ENCODE assay signal across 1 cellular context in genomic region chr10:21194510-21194993, GRCh38.
A peak's percentile ranks its signal among the peaks of the same experiment; 100 is the strongest.
TF ChIP-seq lines count a peak whose summit lies in the region.

No MANE protein-coding gene starts in this region.

TF ChIP-seq in K562, 482 proteins besides CTCF, POLR2A, EP300 and RAD21 (continued from another document and continues in another):
- TF ChIP-seq FOXO4 (CRISPR knock-in tag; IDR thresholded peaks at IDR 0.05), result no peak
- TF ChIP-seq ZNF431 (CRISPR knock-in tag; IDR thresholded peaks at IDR 0.05), result no peak
- no peak for TF ChIP-seq ZBTB33 (CRISPR knock-in tag; IDR thresholded peaks at IDR 0.05)
- TF ChIP-seq CGGBP1 (CRISPR knock-in tag; IDR thresholded peaks at IDR 0.05), result no peak
- TF ChIP-seq MAFK (IDR thresholded peaks at IDR 0.05; ENCODE audit: low read length), result no peak
- TF ChIP-seq ZNF232 (CRISPR knock-in tag; IDR thresholded peaks at IDR 0.05), result no peak
- no peak for TF ChIP-seq CBX8 (IDR thresholded peaks at IDR 0.05; ENCODE audit: borderline replicate concordance, extremely low read depth, low read depth, low read length, poor library complexity, severe bottlenecking)
- no peak for TF ChIP-seq BCOR (IDR thresholded peaks at IDR 0.05)
- no peak for TF ChIP-seq POLR3A (IDR thresholded peaks at IDR 0.05; ENCODE audit: borderline replicate concordance, extremely low read depth, insufficient read depth, insufficient read length)
- TF ChIP-seq MYC (IDR thresholded peaks at IDR 0.05; ENCODE audit: low read depth, low read length), result no peak
- TF ChIP-seq MYC (CRISPR knock-in tag; IDR thresholded peaks at IDR 0.05; ENCODE audit: borderline replicate concordance, low read depth), result no peak
- no peak for TF ChIP-seq ZNF778 (CRISPR knock-in tag; IDR thresholded peaks at IDR 0.05)
- TF ChIP-seq ZNF140 (CRISPR knock-in tag; IDR thresholded peaks at IDR 0.05), result no peak
- peak; percentile 36; the same call in 1 of the 2 replicates for TF ChIP-seq VEZF1 (CRISPR knock-in tag; IDR thresholded peaks at IDR 0.05)
- TF ChIP-seq CREB1 (IDR thresholded peaks at IDR 0.05), result no peak
- no peak for TF ChIP-seq CREB1 (CRISPR knock-in tag; IDR thresholded peaks at IDR 0.05)
- TF ChIP-seq ZNF274 (IDR thresholded peaks at IDR 0.05; ENCODE audit: borderline replicate concordance, low read depth, low read length), result no peak
- no peak for TF ChIP-seq LCOR (CRISPR knock-in tag; IDR thresholded peaks at IDR 0.05)
- no peak for TF ChIP-seq POLR2AphosphoS2 (IDR thresholded peaks at IDR 0.05; ENCODE audit: low read length)
- no peak for TF ChIP-seq FOXM1 (IDR thresholded peaks at IDR 0.05; ENCODE audit: low read depth)
- no peak for TF ChIP-seq FOXM1 (CRISPR knock-in tag; IDR thresholded peaks at IDR 0.05; ENCODE audit: low read depth)
- no peak for TF ChIP-seq ZBTB7A (IDR thresholded peaks at IDR 0.05; ENCODE audit: borderline replicate concordance, control insufficient read depth, low read depth, low read length)
- peak; percentile 82 for TF ChIP-seq SPI1 (IDR thresholded peaks at IDR 0.05; ENCODE audit: borderline replicate concordance, low read depth, low read length)
- TF ChIP-seq ZNF212 (CRISPR knock-in tag; IDR thresholded peaks at IDR 0.05), result no peak
- TF ChIP-seq CREBBP (IDR thresholded peaks at IDR 0.05; ENCODE audit: low read depth, low read length), result no peak
- no peak for TF ChIP-seq AFF4 (CRISPR knock-in tag; IDR thresholded peaks at IDR 0.05)
- no peak for TF ChIP-seq ZNF311 (CRISPR knock-in tag; IDR thresholded peaks at IDR 0.05)
- no peak for TF ChIP-seq C11orf30 (IDR thresholded peaks at IDR 0.05; ENCODE audit: low read depth)
- no peak for TF ChIP-seq MYBL2 (IDR thresholded peaks at IDR 0.05; ENCODE audit: low read depth)
- TF ChIP-seq MYBL2 (CRISPR knock-in tag; IDR thresholded peaks at IDR 0.05; ENCODE audit: borderline replicate concordance), result no peak
- peak; percentile 32; the same call in 1 of the 2 replicates for TF ChIP-seq ATF7 (IDR thresholded peaks at IDR 0.05)
- TF ChIP-seq FOXA3 (CRISPR knock-in tag; conservative IDR thresholded peaks at IDR 0.05 in 1 of 2, IDR thresholded peaks at IDR 0.05 in 1 of 2), result peak; percentile 84 to 97; a peak in 3 of 4 replicates
- no peak for TF ChIP-seq MTA2 (IDR thresholded peaks at IDR 0.05; ENCODE audit: low read depth)
- no peak for TF ChIP-seq ZBTB2 (IDR thresholded peaks at IDR 0.05)
- no peak for TF ChIP-seq ID3 (CRISPR knock-in tag; IDR thresholded peaks at IDR 0.05)
- no peak for TF ChIP-seq ID3 (tag; IDR thresholded peaks at IDR 0.05)
- TF ChIP-seq KAT7 (CRISPR knock-in tag; IDR thresholded peaks at IDR 0.05; ENCODE audit: borderline replicate concordance), result no peak
- no peak for TF ChIP-seq ZSCAN29 (IDR thresholded peaks at IDR 0.05)
- no peak for TF ChIP-seq ATF4 (CRISPR knock-in tag; IDR thresholded peaks at IDR 0.05)
- no peak for TF ChIP-seq ZMIZ1 (IDR thresholded peaks at IDR 0.05; ENCODE audit: low read depth in 2 of 2, low read length in 2 of 2)
- TF ChIP-seq HOMEZ (CRISPR knock-in tag; IDR thresholded peaks at IDR 0.05), result no peak
